Comparison of ENCODE assay signal across 12 cellular contexts in the genomic region with DNA sequence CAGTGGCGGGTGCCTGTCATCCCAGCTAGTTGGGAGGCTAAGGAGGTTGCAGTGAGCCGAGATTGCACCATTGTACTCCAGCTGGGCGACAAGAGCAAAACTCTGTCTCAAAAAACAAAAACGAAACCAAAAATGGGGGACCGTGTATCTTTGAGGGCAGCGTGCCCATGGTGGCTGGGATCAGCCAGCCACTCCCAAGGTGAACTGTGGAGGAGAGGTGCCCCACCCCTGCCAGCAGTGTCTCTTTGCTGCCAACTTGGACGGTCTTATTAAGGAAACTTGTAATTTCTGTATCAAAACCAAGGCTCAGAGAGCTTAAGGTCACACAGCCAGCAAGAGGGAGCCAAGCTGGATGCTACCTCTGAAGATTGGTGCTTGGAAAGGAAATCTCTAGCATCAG.
"Had no signal": no experiment of that assay in that cellular context is flagged by ENCODE, and none has a peak within 500 bp of the region (broad histone marks: within the 10 kb centered on the region; RNA-seq: fewer than 3 reads in every experiment).

No MANE protein-coding gene starts in this region.

- H3K27me3 ChIP-seq: dorsolateral prefrontal cortex, right lobe of liver had no signal

- H3K27ac ChIP-seq: dorsolateral prefrontal cortex, gastroesophageal sphincter, left lung, right lobe of liver had no signal

- DNase-seq: activated CD4-positive, alpha-beta T cell treated with anti-CD3 and anti-CD28 coated beads, Interleukin-2, amount 10 ng/mL, durations not matched to agents 24 days and 14 days; activated CD4-positive, CD25-positive, alpha-beta regulatory T cell; activated CD8-positive, alpha-beta memory T cell treated with anti-CD3 and anti-CD28 coated beads for 24 hours; activated naive CD4-positive, alpha-beta T cell treated with anti-CD3 and anti-CD28 coated beads, Interleukin-2, amount 10 ng/mL, durations not matched to agents 7 days and 5 days; activated T-cell treated with anti-CD3 and anti-CD28 coated beads for 4 hours; left lung; mesenchymal stem cell; right lobe of liver; stimulated activated CD4-positive, alpha-beta T cell treated with anti-CD3 and anti-CD28 coated beads, Interleukin-12 subunit alpha, Interleukin-12 subunit beta, amount 100 ng/mL, for 4 hours; stimulated activated CD4-positive, alpha-beta T cell treated with anti-CD3 and anti-CD28 coated beads, Interleukin-2, amount 100 ng/mL, for 24 hours had no signal

- ATAC-seq: gastroesophageal sphincter, left lung, right lobe of liver had no signal

- H3K4me3 ChIP-seq: dorsolateral prefrontal cortex, gastroesophageal sphincter, left lung, right lobe of liver had no signal

- H3K36me3 ChIP-seq: gastroesophageal sphincter, left lung, right lobe of liver had no signal

- H3K9me3 ChIP-seq: gastroesophageal sphincter, left lung, right lobe of liver had no signal

- H3K4me1 ChIP-seq: gastroesophageal sphincter, left lung, right lobe of liver had no signal
